Comparison of ENCODE assay signal across 2 cellular contexts in the genomic region with DNA sequence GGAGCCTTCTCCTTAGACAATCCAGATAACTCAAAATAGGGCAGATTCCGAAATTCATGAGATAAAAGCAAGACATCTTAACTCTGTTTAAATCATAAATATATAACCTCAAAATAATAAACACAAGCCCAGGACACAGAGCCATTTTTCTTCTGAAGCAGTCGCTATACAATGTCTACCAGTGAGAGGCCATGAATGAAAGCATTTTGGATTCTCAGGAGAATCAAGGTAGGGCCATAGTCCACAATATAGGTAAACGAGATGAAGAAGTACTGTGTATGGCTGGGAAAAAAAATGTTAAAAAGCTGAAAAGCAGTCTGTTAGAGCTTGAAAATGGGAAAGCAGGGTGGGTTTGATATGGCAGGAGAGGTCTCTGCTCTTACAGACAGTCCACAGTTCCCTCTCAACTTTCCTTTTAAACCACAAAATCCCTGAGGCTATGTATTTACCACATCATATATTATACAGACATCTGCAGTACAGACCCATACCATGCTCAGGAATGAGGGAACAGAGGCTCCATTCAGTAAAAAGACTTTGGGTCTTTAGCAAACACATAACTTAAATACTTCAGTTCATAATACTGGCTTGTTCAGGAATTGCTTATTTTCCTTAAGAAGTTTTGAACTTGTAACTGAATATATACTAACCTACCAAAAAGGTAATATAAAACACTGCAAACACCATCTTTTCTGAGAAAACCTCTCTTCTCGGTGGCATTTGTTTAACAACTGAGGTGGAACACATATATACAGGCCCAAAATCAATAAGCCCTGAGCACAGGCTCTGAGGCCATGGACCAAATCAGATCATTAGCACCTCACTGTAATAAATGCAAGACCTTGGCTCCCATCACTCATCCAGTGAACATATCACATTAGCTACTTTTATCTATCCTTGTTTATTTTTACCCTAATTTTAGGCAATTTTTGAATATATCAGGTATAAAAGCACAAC.
TF ChIP-seq lines count a peak whose summit lies in the region.

No MANE protein-coding gene starts in this region.

TF ChIP-seq in IMR-90, 13 proteins besides CTCF, POLR2A, EP300 and RAD21:
- TF ChIP-seq MAZ (IDR thresholded peaks at IDR 0.05; ENCODE audit: borderline replicate concordance, low read depth, low read length) = no peak

TF ChIP-seq in HepG2, 621 proteins besides CTCF, POLR2A, EP300 and RAD21 (continues in another document):
- TF ChIP-seq PPARG (CRISPR knock-in tag; conservative IDR thresholded peaks at IDR 0.05) (peak; percentile 40; the same call in 1 of the 2 replicates), ZNF768 (CRISPR knock-in tag; IDR thresholded peaks at IDR 0.05) (no peak), YEATS4 (CRISPR knock-in tag; IDR thresholded peaks at IDR 0.05; ENCODE audit: borderline replicate concordance) (peak; percentile 36; the same call in 1 of the 2 replicates), ZNF451 (CRISPR knock-in tag; IDR thresholded peaks at IDR 0.05) (no peak), CREM (IDR thresholded peaks at IDR 0.05) (peak; percentile 32; the same call in 1 of the 2 replicates), CREM (CRISPR knock-in tag; IDR thresholded peaks at IDR 0.05) (no peak), ZNF878 (CRISPR knock-in tag; IDR thresholded peaks at IDR 0.05) (no peak), TBX3 (IDR thresholded peaks at IDR 0.05; ENCODE audit: borderline replicate concordance) (peak; percentile 58; the same call in 1 of the 2 replicates), TAF1 (CRISPR knock-in tag; IDR thresholded peaks at IDR 0.05) (no peak), PTBP1 (IDR thresholded peaks at IDR 0.05; ENCODE audit: low read depth, low read length, poor library complexity, severe bottlenecking) (no peak), CHD4 (IDR thresholded peaks at IDR 0.05; ENCODE audit: borderline replicate concordance, low read length) (peak; percentile 29; the same call in 1 of the 2 replicates), ZFAT (CRISPR knock-in tag; conservative IDR thresholded peaks at IDR 0.05) (no peak), SP140L (CRISPR knock-in tag; IDR thresholded peaks at IDR 0.05; ENCODE audit: borderline replicate concordance) (no peak), PRDM15 (CRISPR knock-in tag; IDR thresholded peaks at IDR 0.05) (no peak), POLR2G (IDR thresholded peaks at IDR 0.05; ENCODE audit: low read depth, low read length) (no peak), TBL1XR1 (IDR thresholded peaks at IDR 0.05; ENCODE audit: borderline replicate concordance, low read length, partially characterized antibody) (peak; percentile 33), ZNF850 (CRISPR knock-in tag; conservative IDR thresholded peaks at IDR 0.05) (no peak), ZNF549 (CRISPR knock-in tag; IDR thresholded peaks at IDR 0.05) (no peak), SALL2 (CRISPR knock-in tag; IDR thresholded peaks at IDR 0.05) (no peak), SPEN (CRISPR knock-in tag; IDR thresholded peaks at IDR 0.05; ENCODE audit: low read depth) (no peak), PAWR (CRISPR knock-in tag; IDR thresholded peaks at IDR 0.05; ENCODE audit: borderline replicate concordance) (no peak), CCAR2 (optimal IDR thresholded peaks at IDR 0.05; ENCODE audit: low read depth, low read length) (no peak), ATF7 (IDR thresholded peaks at IDR 0.05) (no peak), ATF7 (CRISPR knock-in tag; IDR thresholded peaks at IDR 0.05) (no peak), FOXC1 (CRISPR knock-in tag; IDR thresholded peaks at IDR 0.05; ENCODE audit: borderline replicate concordance) (no peak), IKZF4 (CRISPR knock-in tag; IDR thresholded peaks at IDR 0.05; ENCODE audit: borderline replicate concordance, low read depth, not compliant biosample characterization) (no peak), ZFX (CRISPR knock-in tag; IDR thresholded peaks at IDR 0.05; ENCODE audit: low read depth) (0 out of 2 replicates have a peak, but pooled peaks have one; percentile 23), ZNF776 (CRISPR knock-in tag; IDR thresholded peaks at IDR 0.05) (no peak), ONECUT2 (CRISPR knock-in tag; IDR thresholded peaks at IDR 0.05) (0 out of 2 replicates have a peak, but pooled peaks have one; percentile 52), NR2C2 (CRISPR knock-in tag; IDR thresholded peaks at IDR 0.05; ENCODE audit: borderline replicate concordance) (no peak), ZNF205 (CRISPR knock-in tag; IDR thresholded peaks at IDR 0.05) (0 out of 2 replicates have a peak, but pooled peaks have one; percentile 18), HNRNPUL1 (IDR thresholded peaks at IDR 0.05; ENCODE audit: low read depth, low read length) (no peak), ZNF446 (CRISPR knock-in tag; IDR thresholded peaks at IDR 0.05) (no peak), MIER2 (CRISPR knock-in tag; IDR thresholded peaks at IDR 0.05) (no peak), MED1 (CRISPR knock-in tag; IDR thresholded peaks at IDR 0.05) (peak; percentile 60), SNAI1 (CRISPR knock-in tag; IDR thresholded peaks at IDR 0.05; ENCODE audit: borderline replicate concordance) (no peak), ZNF503 (CRISPR knock-in tag; IDR thresholded peaks at IDR 0.05) (0 out of 2 replicates have a peak, but pooled peaks have one; percentile 13), SMAD1 (CRISPR knock-in tag; IDR thresholded peaks at IDR 0.05; ENCODE audit: borderline replicate concordance, low read depth) (no peak), ATAD3A (CRISPR knock-in tag; IDR thresholded peaks at IDR 0.05) (no peak), KDM2A (CRISPR knock-in tag; IDR thresholded peaks at IDR 0.05; ENCODE audit: borderline replicate concordance, low read depth) (no peak)
- TF ChIP-seq, protein P1, sequence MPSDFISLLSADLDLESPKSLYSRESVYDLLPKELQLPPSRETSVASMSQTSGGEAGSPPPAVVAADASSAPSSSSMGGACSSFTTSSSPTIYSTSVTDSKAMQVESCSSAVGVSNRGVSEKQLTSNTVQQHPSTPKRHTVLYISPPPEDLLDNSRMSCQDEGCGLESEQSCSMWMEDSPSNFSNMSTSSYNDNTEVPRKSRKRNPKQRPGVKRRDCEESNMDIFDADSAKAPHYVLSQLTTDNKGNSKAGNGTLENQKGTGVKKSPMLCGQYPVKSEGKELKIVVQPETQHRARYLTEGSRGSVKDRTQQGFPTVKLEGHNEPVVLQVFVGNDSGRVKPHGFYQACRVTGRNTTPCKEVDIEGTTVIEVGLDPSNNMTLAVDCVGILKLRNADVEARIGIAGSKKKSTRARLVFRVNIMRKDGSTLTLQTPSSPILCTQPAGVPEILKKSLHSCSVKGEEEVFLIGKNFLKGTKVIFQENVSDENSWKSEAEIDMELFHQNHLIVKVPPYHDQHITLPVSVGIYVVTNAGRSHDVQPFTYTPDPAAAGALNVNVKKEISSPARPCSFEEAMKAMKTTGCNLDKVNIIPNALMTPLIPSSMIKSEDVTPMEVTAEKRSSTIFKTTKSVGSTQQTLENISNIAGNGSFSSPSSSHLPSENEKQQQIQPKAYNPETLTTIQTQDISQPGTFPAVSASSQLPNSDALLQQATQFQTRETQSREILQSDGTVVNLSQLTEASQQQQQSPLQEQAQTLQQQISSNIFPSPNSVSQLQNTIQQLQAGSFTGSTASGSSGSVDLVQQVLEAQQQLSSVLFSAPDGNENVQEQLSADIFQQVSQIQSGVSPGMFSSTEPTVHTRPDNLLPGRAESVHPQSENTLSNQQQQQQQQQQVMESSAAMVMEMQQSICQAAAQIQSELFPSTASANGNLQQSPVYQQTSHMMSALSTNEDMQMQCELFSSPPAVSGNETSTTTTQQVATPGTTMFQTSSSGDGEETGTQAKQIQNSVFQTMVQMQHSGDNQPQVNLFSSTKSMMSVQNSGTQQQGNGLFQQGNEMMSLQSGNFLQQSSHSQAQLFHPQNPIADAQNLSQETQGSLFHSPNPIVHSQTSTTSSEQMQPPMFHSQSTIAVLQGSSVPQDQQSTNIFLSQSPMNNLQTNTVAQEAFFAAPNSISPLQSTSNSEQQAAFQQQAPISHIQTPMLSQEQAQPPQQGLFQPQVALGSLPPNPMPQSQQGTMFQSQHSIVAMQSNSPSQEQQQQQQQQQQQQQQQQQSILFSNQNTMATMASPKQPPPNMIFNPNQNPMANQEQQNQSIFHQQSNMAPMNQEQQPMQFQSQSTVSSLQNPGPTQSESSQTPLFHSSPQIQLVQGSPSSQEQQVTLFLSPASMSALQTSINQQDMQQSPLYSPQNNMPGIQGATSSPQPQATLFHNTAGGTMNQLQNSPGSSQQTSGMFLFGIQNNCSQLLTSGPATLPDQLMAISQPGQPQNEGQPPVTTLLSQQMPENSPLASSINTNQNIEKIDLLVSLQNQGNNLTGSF (CRISPR knock-in tag; IDR thresholded peaks at IDR 0.05) = no peak
- TF ChIP-seq, protein P2, sequence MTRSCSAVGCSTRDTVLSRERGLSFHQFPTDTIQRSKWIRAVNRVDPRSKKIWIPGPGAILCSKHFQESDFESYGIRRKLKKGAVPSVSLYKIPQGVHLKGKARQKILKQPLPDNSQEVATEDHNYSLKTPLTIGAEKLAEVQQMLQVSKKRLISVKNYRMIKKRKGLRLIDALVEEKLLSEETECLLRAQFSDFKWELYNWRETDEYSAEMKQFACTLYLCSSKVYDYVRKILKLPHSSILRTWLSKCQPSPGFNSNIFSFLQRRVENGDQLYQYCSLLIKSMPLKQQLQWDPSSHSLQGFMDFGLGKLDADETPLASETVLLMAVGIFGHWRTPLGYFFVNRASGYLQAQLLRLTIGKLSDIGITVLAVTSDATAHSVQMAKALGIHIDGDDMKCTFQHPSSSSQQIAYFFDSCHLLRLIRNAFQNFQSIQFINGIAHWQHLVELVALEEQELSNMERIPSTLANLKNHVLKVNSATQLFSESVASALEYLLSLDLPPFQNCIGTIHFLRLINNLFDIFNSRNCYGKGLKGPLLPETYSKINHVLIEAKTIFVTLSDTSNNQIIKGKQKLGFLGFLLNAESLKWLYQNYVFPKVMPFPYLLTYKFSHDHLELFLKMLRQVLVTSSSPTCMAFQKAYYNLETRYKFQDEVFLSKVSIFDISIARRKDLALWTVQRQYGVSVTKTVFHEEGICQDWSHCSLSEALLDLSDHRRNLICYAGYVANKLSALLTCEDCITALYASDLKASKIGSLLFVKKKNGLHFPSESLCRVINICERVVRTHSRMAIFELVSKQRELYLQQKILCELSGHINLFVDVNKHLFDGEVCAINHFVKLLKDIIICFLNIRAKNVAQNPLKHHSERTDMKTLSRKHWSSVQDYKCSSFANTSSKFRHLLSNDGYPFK (CRISPR knock-in tag; IDR thresholded peaks at IDR 0.05; ENCODE audit: borderline replicate concordance) = no peak
- TF ChIP-seq, protein P3, sequence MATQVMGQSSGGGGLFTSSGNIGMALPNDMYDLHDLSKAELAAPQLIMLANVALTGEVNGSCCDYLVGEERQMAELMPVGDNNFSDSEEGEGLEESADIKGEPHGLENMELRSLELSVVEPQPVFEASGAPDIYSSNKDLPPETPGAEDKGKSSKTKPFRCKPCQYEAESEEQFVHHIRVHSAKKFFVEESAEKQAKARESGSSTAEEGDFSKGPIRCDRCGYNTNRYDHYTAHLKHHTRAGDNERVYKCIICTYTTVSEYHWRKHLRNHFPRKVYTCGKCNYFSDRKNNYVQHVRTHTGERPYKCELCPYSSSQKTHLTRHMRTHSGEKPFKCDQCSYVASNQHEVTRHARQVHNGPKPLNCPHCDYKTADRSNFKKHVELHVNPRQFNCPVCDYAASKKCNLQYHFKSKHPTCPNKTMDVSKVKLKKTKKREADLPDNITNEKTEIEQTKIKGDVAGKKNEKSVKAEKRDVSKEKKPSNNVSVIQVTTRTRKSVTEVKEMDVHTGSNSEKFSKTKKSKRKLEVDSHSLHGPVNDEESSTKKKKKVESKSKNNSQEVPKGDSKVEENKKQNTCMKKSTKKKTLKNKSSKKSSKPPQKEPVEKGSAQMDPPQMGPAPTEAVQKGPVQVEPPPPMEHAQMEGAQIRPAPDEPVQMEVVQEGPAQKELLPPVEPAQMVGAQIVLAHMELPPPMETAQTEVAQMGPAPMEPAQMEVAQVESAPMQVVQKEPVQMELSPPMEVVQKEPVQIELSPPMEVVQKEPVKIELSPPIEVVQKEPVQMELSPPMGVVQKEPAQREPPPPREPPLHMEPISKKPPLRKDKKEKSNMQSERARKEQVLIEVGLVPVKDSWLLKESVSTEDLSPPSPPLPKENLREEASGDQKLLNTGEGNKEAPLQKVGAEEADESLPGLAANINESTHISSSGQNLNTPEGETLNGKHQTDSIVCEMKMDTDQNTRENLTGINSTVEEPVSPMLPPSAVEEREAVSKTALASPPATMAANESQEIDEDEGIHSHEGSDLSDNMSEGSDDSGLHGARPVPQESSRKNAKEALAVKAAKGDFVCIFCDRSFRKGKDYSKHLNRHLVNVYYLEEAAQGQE (IDR thresholded peaks at IDR 0.05; ENCODE audit: borderline replicate concordance in 1 of 2, low read depth in 1 of 2, low read length in 2 of 2) = no peak
